36 cellular contexts compared by ENCODE assay signal in the genomic region with DNA sequence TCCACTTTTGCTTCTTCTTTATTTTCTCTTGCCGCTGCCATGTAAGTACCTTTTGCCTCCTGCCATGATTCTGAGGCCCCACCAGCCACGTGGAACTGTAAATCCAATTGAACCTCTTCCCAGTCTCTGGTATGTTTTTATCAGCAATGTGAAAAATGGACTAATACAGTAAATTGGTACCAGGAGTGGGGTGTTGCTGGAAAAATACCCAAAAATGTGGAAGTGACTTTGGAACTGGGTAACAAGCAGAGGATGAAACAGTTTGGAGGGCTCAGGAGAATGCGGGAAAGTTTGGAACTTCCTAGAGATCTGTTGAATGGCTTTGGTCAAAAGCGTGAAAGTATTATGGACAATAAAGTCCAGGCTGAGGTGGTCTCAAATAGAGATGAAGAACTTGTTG.
"Had no signal": no experiment of that assay in that cellular context is flagged by ENCODE, and none has a peak within 500 bp of the region (broad histone marks: within the 10 kb centered on the region; RNA-seq: fewer than 3 reads in every experiment).

No MANE protein-coding gene starts in this region.

- H3K4me3 ChIP-seq: MG63 had no signal

- DNase-seq: Karpas-422, Kasumi-1, MG63, MM.1S, MV-4-11, NCI-H1048, NCI-H1092, NCI-H1092 treated with DMSO at 0.1 percent for 48 hours, NCI-H1105, NCI-H1105 treated with DMSO at 0.1 percent for 48 hours, NCI-H1417, NCI-H1417 treated with DMSO at 0.1 percent for 48 hours, NCI-H1436, NCI-H1436 treated with DMSO at 0.1 percent for 48 hours, NCI-H146, NCI-H1694, NCI-H1694 treated with DMSO at 0.1 percent for 48 hours, NCI-H187, NCI-H187 treated with DMSO at 0.1 percent for 48 hours, NCI-H1930, NCI-H2029, NCI-H2029 treated with DMSO at 0.1 percent for 48 hours, NCI-H2081, NCI-H2081 treated with DMSO at 0.1 percent for 48 hours, NCI-H2107, NCI-H2171, NCI-H2171 treated with DMSO at 0.1 percent for 48 hours, NCI-H2227 treated with DMSO at 0.1 percent for 48 hours, NCI-H226, NCI-H345, NCI-H446, NCI-H446 treated with DMSO at 0.1 percent for 48 hours, NCI-H510A, NCI-H510A treated with DMSO at 0.1 percent for 48 hours, NCI-H524, NCI-H524 treated with DMSO at 0.1 percent for 48 hours had no signal

- H3K9me3 ChIP-seq: MG63 had no signal

- H3K36me3 ChIP-seq: MG63 had no signal

- H3K27me3 ChIP-seq: MG63 had no signal
